Comparison of ENCODE assay signal across 1 cellular context in genomic region chr11:93935826-93936225, GRCh38.
TF ChIP-seq lines count a peak whose summit lies in the region.

No MANE protein-coding gene starts in this region.

TF ChIP-seq in GM23338, 12 proteins besides CTCF, POLR2A, EP300 and RAD21 (continued from another document):
- no peak for TF ChIP-seq ZNF462 (CRISPR knock-in tag; IDR thresholded peaks at IDR 0.05)
- no peak for TF ChIP-seq NANOG (IDR thresholded peaks at IDR 0.05; ENCODE audit: borderline replicate concordance)
